1 cellular context compared by ENCODE assay signal in the genomic region with DNA sequence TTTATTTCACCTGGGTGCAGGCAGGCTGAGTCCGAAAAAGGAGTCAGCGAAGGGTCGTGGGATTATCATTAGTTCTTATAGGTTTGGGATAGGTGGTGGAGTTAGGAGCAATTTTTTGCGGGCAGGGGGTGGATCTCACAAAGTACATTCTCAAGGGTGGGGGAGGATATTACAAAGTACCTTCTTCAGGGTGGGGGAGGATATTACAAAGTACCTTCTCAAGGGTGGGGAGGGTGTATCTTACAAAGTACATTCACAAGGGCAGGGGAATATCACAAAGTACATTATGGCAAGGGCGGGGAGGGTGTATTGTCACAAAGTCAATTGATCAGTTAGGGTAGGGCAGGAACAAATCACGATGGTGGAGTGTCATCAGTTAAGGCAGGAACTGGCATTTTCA. TPM values are rescaled to one million over a fixed set of nuclear protein-coding genes. Genes with fewer than 3 reads are reported as not detected.
"Had no signal": no experiment of that assay in that cellular context is flagged by ENCODE, and none has a peak within 500 bp of the region (broad histone marks: within the 10 kb centered on the region; RNA-seq: fewer than 3 reads in every experiment).

No MANE protein-coding gene starts in this region.

RNA-seq across cellular contexts. Expression of gene GPR68, which starts 43.7 kb away (rescaled TPM):
- total RNA-seq: SJCRH30 had no signal
